21 cellular contexts compared by ENCODE assay signal in the genomic region with DNA sequence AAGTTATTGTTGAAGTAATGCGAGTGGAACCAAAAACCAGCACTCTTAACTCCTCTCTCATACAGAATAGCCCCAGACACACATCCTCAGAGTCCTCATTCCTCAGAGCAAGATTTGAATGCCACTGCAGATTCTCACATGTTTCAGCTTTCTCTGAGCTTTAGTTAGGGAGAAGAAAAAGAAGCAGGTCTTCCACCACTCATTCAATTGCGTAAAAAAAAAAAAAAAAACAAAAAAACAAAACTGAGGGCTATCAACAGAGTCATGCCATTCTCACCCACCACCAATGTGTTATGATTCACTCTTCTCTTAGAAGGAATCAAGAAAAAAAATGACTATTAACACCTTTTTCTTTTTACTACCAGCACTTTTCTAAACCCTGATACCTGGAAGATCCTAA.
DNase-seq lines count a peak whose midpoint lies in the region; TF ChIP-seq lines count a peak whose summit lies in the region.
"Had no signal": no experiment of that assay in that cellular context is flagged by ENCODE, and none has a peak within 500 bp of the region (broad histone marks: within the 10 kb centered on the region; RNA-seq: fewer than 3 reads in every experiment).

No MANE protein-coding gene starts in this region.

- H2BK120ac ChIP-seq in H9 (ENCODE audit: low read depth, low read length, poor library complexity, severe bottlenecking) (no peak overlapping the region), mesenchymal stem cell (ENCODE audit: low read depth, low read length) (no peak overlapping the region)

- H3K4ac ChIP-seq in H9 (ENCODE audit: low read depth, low read length), result no peak overlapping the region
- H3K4ac ChIP-seq in mesenchymal stem cell (ENCODE audit: low read depth in 1 of 2, low read length in 2 of 2), result no peak overlapping the region

- H3K36me3 Mint-ChIP-seq in H9 (ENCODE audit: insufficient read depth in 1 of 3, low read depth in 3 of 3), result peaks cover 0 to 13% (median 3%) of the 10 kb centered on the region in 3 experiments; a peak in 4 of 7 replicates

- no peak overlapping the region for H3K23ac ChIP-seq in H9 (ENCODE audit: insufficient read length, low read depth, low read length)
- H3K23ac ChIP-seq in mesenchymal stem cell (ENCODE audit: low read length in 2 of 2), result no peak overlapping the region

- no CpG with 5 or more reads among the region's 2 CpGs for WGBS in H9 (ENCODE audit: extremely low coverage, insufficient read length, low lambda C conversion rate)
- WGBS in mesenchymal stem cell, result 100% methylated on average over 2 of the region's 2 CpGs
- 78% methylated on average over 2 of the region's 2 CpGs for WGBS in smooth muscle cell (ENCODE audit: low lambda C conversion rate)

- H3K79me1 ChIP-seq in H9 (ENCODE audit: insufficient read depth, low read depth, low read length, poor library complexity, severe bottlenecking) (no peaks in the 10 kb centered on the region), mesenchymal stem cell (replicated peaks; ENCODE audit: low read length, poor library complexity, severe bottlenecking) (no peaks in the 10 kb centered on the region)

- H3K36me3 ChIP-seq in mesenchymal stem cell (ENCODE audit: control insufficient read depth in 1 of 2, insufficient read depth in 2 of 2, low read depth in 1 of 2, low read length in 2 of 2), result no peaks in the 10 kb centered on the region
- no peaks in the 10 kb centered on the region for H3K36me3 ChIP-seq in smooth muscle cell (ENCODE audit: low read depth)
- H3K36me3 ChIP-seq: MG63 had no signal

- H4K91ac ChIP-seq in H9 (ENCODE audit: insufficient read length, low read depth, low read length), result no peak overlapping the region
- H4K91ac ChIP-seq in mesenchymal stem cell (ENCODE audit: low read length), result no peak overlapping the region

- H4K20me1 ChIP-seq in H9 (ENCODE audit: control insufficient read depth, insufficient read depth, insufficient read length), result no peaks in the 10 kb centered on the region
- H4K20me1 ChIP-seq in smooth muscle cell (ENCODE audit: low read depth), result no peaks in the 10 kb centered on the region

- H3T11ph ChIP-seq in H9 (ENCODE audit: low read length), result no peak overlapping the region

- H3K4me1 ChIP-seq in H9 (ENCODE audit: insufficient read depth, low read length), result no peaks in the 10 kb centered on the region; the same call in 1 of the 2 replicates
- no peaks in the 10 kb centered on the region for H3K4me1 ChIP-seq in mesenchymal stem cell (ENCODE audit: control insufficient read depth, insufficient read depth, low read depth, low read length)
- H3K4me1 ChIP-seq in smooth muscle cell (ENCODE audit: low read depth), result no peaks in the 10 kb centered on the region

- H2BK12ac ChIP-seq in H9 (ENCODE audit: insufficient read length, low read depth, low read length) (no peak overlapping the region), mesenchymal stem cell (ENCODE audit: low read length in 2 of 2) (no peak overlapping the region)

- H3K27me3 ChIP-seq in H9 (ENCODE audit: insufficient read depth, low read length) (no peaks in the 10 kb centered on the region), mesenchymal stem cell (ENCODE audit: control insufficient read depth in 1 of 2, insufficient read depth in 1 of 2, low read length in 2 of 2) (no peaks in the 10 kb centered on the region), smooth muscle cell (ENCODE audit: low read depth) (no peaks in the 10 kb centered on the region)
- H3K27me3 ChIP-seq: MG63 had no signal

- H3K79me2 ChIP-seq in H9 (ENCODE audit: insufficient read depth, low read length) (no peaks in the 10 kb centered on the region), smooth muscle cell (ENCODE audit: low read depth) (no peaks in the 10 kb centered on the region)

- H3K27ac Mint-ChIP-seq in H9, result peak overlapping the region in 2 of 3 experiments; percentile 46 to 58; a peak in 3 of 7 replicates

- DNase-seq in H9 (no peak), RPMI7951 (ENCODE audit: low read depth) (peak; percentile 21), mesenchymal stem cell (peak; percentile 19), smooth muscle cell (lab: John Stamatoyannopoulos, UW; ENCODE audit: unreplicated experiment) (no peak), NCI-H774 (lab: John Stamatoyannopoulos, UW) (no peak), T1000 (lab: John Stamatoyannopoulos, UW) (no peak), DMS79 treated with DMSO at 0.1 percent for 48 hours (lab: John Stamatoyannopoulos, UW) (no peak)
- DNase-seq: AML-193; DMS 273 treated with DMSO at 0.1 percent for 48 hours; GF-D8; IMR-90; MG63; NCI-H1092 treated with DMSO at 0.1 percent for 48 hours; NCI-H1694; NCI-H2081 treated with DMSO at 0.1 percent for 48 hours; NCI-H446 treated with DMSO at 0.1 percent for 48 hours; NCI-H69; NK-92 treated with Interleukin-12 subunit alpha and Interleukin-12 subunit beta, amount 100 ng/mL, for 24 hours; SHP77 had no signal

- H3K9me3 ChIP-seq in H9 (ENCODE audit: control insufficient read depth, low read depth, low read length) (no peaks in the 10 kb centered on the region), mesenchymal stem cell (ENCODE audit: control insufficient read depth, low read length) (peaks cover 3% of the 10 kb centered on the region), smooth muscle cell (replicated peaks; ENCODE audit: low read depth) (no peaks in the 10 kb centered on the region)
- H3K9me3 ChIP-seq: MG63 had no signal

- peaks cover 8 to 9% of the 10 kb centered on the region in 2 experiments for H3K4me1 Mint-ChIP-seq in H9

- H2BK20ac ChIP-seq in H9 (ENCODE audit: low read depth, low read length, poor library complexity, severe bottlenecking), result no peak overlapping the region

- H2BK5ac ChIP-seq in H9 (ENCODE audit: insufficient read length, low read length) (no peak overlapping the region), mesenchymal stem cell (ENCODE audit: low read depth, low read length, poor library complexity, severe bottlenecking) (no peak overlapping the region)

- H2BK15ac ChIP-seq in H9 (ENCODE audit: low read depth, low read length) (no peak overlapping the region), mesenchymal stem cell (ENCODE audit: low read depth, poor library complexity, severe bottlenecking) (no peak overlapping the region)

- H3K4me3 ChIP-seq in mesenchymal stem cell (ENCODE audit: insufficient read depth in 1 of 2, low read depth in 1 of 2, low read length in 2 of 2) (no peak overlapping the region), smooth muscle cell (no peak overlapping the region)
- H3K4me3 ChIP-seq: MG63, SK-N-MC had no signal

- H3K27ac ChIP-seq in H9 (ENCODE audit: insufficient read length, low read depth, low read length), result no peak overlapping the region
- H3K27ac ChIP-seq in mesenchymal stem cell (ENCODE audit: low read length, poor library complexity, severe bottlenecking), result peak overlapping the region; percentile 18
- peak overlapping the region; percentile 73 for H3K27ac ChIP-seq in smooth muscle cell (ENCODE audit: low read depth)
- H3K27ac ChIP-seq: C4-2B, SK-N-MC had no signal

- no peak overlapping the region for H3K4me2 ChIP-seq in H9 (ENCODE audit: insufficient read depth, insufficient read length, low read length)
- no peak overlapping the region for H3K4me2 ChIP-seq in mesenchymal stem cell (ENCODE audit: low read length, poor library complexity, severe bottlenecking)
- no peak overlapping the region for H3K4me2 ChIP-seq in smooth muscle cell

- peaks cover 11 to 12% of the 10 kb centered on the region in 2 experiments; a peak in 4 of 5 replicates for H3K9me3 Mint-ChIP-seq in H9

- no peak overlapping the region for H3K4me3 Mint-ChIP-seq in H9

- H3K18ac ChIP-seq in H9 (ENCODE audit: insufficient read length, low read depth, low read length) (no peak overlapping the region), mesenchymal stem cell (ENCODE audit: low read depth in 1 of 2, low read length in 2 of 2) (no peak overlapping the region)

- H3K56ac ChIP-seq in H9 (ENCODE audit: insufficient read length, low read depth, low read length), result no peak overlapping the region

- H3K27me3 Mint-ChIP-seq in H9 (ENCODE audit: low read depth), result no peaks in the 10 kb centered on the region

- H3K23me2 ChIP-seq in H9 (ENCODE audit: insufficient read length, low read depth, low read length, poor library complexity, severe bottlenecking), result no peaks in the 10 kb centered on the region

- H2AFZ ChIP-seq in H9 (ENCODE audit: low read length) (no peak overlapping the region), mesenchymal stem cell (ENCODE audit: low read depth, low read length) (no peak overlapping the region), smooth muscle cell (ENCODE audit: low read depth) (no peak overlapping the region)

- H4K8ac ChIP-seq in H9 (replicated peaks; ENCODE audit: insufficient read length, low read depth, low read length) (no peak overlapping the region), mesenchymal stem cell (ENCODE audit: low read length) (no peak overlapping the region)

- H3F3A ChIP-seq in smooth muscle cell (ENCODE audit: low read depth), result no peaks in the 10 kb centered on the region

- H3K14ac ChIP-seq in H9 (ENCODE audit: insufficient read depth, low read length), result no peak overlapping the region
- no peak overlapping the region for H3K14ac ChIP-seq in mesenchymal stem cell (ENCODE audit: low read length in 2 of 2)

- TF ChIP-seq CTCF in H9 (conservative IDR thresholded peaks at IDR 0.05) (no peak), smooth muscle cell (IDR thresholded peaks at IDR 0.05; ENCODE audit: borderline replicate concordance, insufficient read depth, poor library complexity, severe bottlenecking) (no peak)

- H3K9ac ChIP-seq in H9 (ENCODE audit: extremely low read depth, insufficient read length, low read length) (no peak overlapping the region), mesenchymal stem cell (ENCODE audit: low read length) (no peak overlapping the region), smooth muscle cell (ENCODE audit: low read depth) (no peak overlapping the region)

- H4K5ac ChIP-seq in H9 (ENCODE audit: insufficient read length, low read depth, low read length), result no peak overlapping the region

- H2AK5ac ChIP-seq in H9 (ENCODE audit: insufficient read length, low read length) (no peak overlapping the region), mesenchymal stem cell (ENCODE audit: low read length, severe bottlenecking) (no peak overlapping the region)

Comparison
In these comparisons a context has a peak if more than half of its experiments do, and no peak if none do; other contexts are left out.
1. DNase-seq: peak in RPMI7951 (single experiment) and mesenchymal stem cell (single experiment); none in H9 (single experiment), smooth muscle cell (single experiment), NCI-H774 (single experiment), T1000 (single experiment) and DMS79 treated with DMSO at 0.1 percent for 48 hours (single experiment).